In genomic region chr11:105164226-105164625, GRCh38 we compare ENCODE assay signal across 23 cellular contexts. TPM values are rescaled to one million over a fixed set of nuclear protein-coding genes. Genes with fewer than 3 reads are reported as not detected.
DNase-seq lines count a peak whose midpoint lies in the region; ATAC-seq, FAIRE-seq and TF ChIP-seq lines count a peak whose summit lies in the region.
"Had no signal": no experiment of that assay in that cellular context is flagged by ENCODE, and none has a peak within 500 bp of the region (broad histone marks: within the 10 kb centered on the region; RNA-seq: fewer than 3 reads in every experiment).

No MANE protein-coding gene starts in this region.

- no peak overlapping the region for H3K4me3 Mint-ChIP-seq in activated T-helper 17 cell treated with anti-CD3 and anti-CD28 coated beads, Interleukin-2, amount 50 U/mL, for 72 hours
- no peak overlapping the region for H3K4me3 Mint-ChIP-seq in stimulated activated effector memory CD8-positive, alpha-beta T cell treated with anti-CD3 and anti-CD28 coated beads, Interleukin-12 subunit alpha, Interleukin-12 subunit beta, amount 100 ng/mL, for 72 hours
- H3K4me3 Mint-ChIP-seq in activated naive CD8-positive, alpha-beta T cell treated with anti-CD3 and anti-CD28 coated beads, Interleukin-2, amount 50 U/mL, for 24 hours: no peak overlapping the region
- no peak overlapping the region for H3K4me3 Mint-ChIP-seq in nephron progenitor cell
- H3K4me3 Mint-ChIP-seq: CD4-positive, alpha-beta memory T cell had no signal

- H3K4me1 Mint-ChIP-seq in activated T-helper 17 cell treated with anti-CD3 and anti-CD28 coated beads, Interleukin-2, amount 50 U/mL, for 72 hours: no peaks in the 10 kb centered on the region
- H3K4me1 Mint-ChIP-seq in stimulated activated effector memory CD8-positive, alpha-beta T cell treated with anti-CD3 and anti-CD28 coated beads, Interleukin-12 subunit alpha, Interleukin-12 subunit beta, amount 100 ng/mL, for 72 hours: no peaks in the 10 kb centered on the region
- no peaks in the 10 kb centered on the region for H3K4me1 Mint-ChIP-seq in activated naive CD8-positive, alpha-beta T cell treated with anti-CD3 and anti-CD28 coated beads, Interleukin-2, amount 50 U/mL, for 24 hours
- H3K4me1 Mint-ChIP-seq in nephron progenitor cell: no peaks in the 10 kb centered on the region

- no peak overlapping the region for H3K4me2 ChIP-seq in A549

- TF ChIP-seq RAD21 in A549 (conservative IDR thresholded peaks at IDR 0.05 in 1 of 2, IDR thresholded peaks at IDR 0.05 in 1 of 2): no peak

- 78% methylated on average over 3 of the region's 3 CpGs for WGBS in A549 (ENCODE audit: missing lambda C conversion rate)

- H3K9me3 ChIP-seq in A549: no peaks in the 10 kb centered on the region

- H3K4me1 ChIP-seq in A549: no peaks in the 10 kb centered on the region

- H3K27me3 Mint-ChIP-seq in activated T-helper 17 cell treated with anti-CD3 and anti-CD28 coated beads, Interleukin-2, amount 50 U/mL, for 72 hours: no peaks in the 10 kb centered on the region
- H3K27me3 Mint-ChIP-seq in activated naive CD8-positive, alpha-beta T cell treated with anti-CD3 and anti-CD28 coated beads, Interleukin-2, amount 50 U/mL, for 24 hours: no peaks in the 10 kb centered on the region
- H3K27me3 Mint-ChIP-seq in nephron progenitor cell (ENCODE audit: low read depth, poor library complexity): peaks cover 3% of the 10 kb centered on the region
- H3K27me3 Mint-ChIP-seq: CD4-positive, alpha-beta memory T cell had no signal

- H3K4me3 ChIP-seq in A549: no peak overlapping the region
- H3K4me3 ChIP-seq in fibroblast of mammary gland (ENCODE audit: control insufficient read depth, low read depth, low read length): no peak overlapping the region
- H3K4me3 ChIP-seq: GM12878, GM23248 had no signal

- no peak overlapping the region for H3K27ac ChIP-seq in A549
- H3K27ac ChIP-seq: GM23248 had no signal

- no peak for TF ChIP-seq EP300 in A549 (IDR thresholded peaks at IDR 0.05)

- H3K36me3 Mint-ChIP-seq in activated T-helper 17 cell treated with anti-CD3 and anti-CD28 coated beads, Interleukin-2, amount 50 U/mL, for 72 hours (ENCODE audit: low read depth): no peaks in the 10 kb centered on the region
- no peaks in the 10 kb centered on the region for H3K36me3 Mint-ChIP-seq in stimulated activated effector memory CD8-positive, alpha-beta T cell treated with anti-CD3 and anti-CD28 coated beads, Interleukin-12 subunit alpha, Interleukin-12 subunit beta, amount 100 ng/mL, for 72 hours
- no peaks in the 10 kb centered on the region for H3K36me3 Mint-ChIP-seq in activated naive CD8-positive, alpha-beta T cell treated with anti-CD3 and anti-CD28 coated beads, Interleukin-2, amount 50 U/mL, for 24 hours (ENCODE audit: low read depth)
- no peaks in the 10 kb centered on the region for H3K36me3 Mint-ChIP-seq in nephron progenitor cell (ENCODE audit: low read depth)
- H3K36me3 Mint-ChIP-seq: CD4-positive, alpha-beta memory T cell had no signal

- TF ChIP-seq POLR2A in A549 (IDR thresholded peaks at IDR 0.05; ENCODE audit: low read length): no peak

- no peak overlapping the region for H3K27ac Mint-ChIP-seq in activated T-helper 17 cell treated with anti-CD3 and anti-CD28 coated beads, Interleukin-2, amount 50 U/mL, for 72 hours
- no peak overlapping the region for H3K27ac Mint-ChIP-seq in stimulated activated effector memory CD8-positive, alpha-beta T cell treated with anti-CD3 and anti-CD28 coated beads, Interleukin-12 subunit alpha, Interleukin-12 subunit beta, amount 100 ng/mL, for 72 hours
- H3K27ac Mint-ChIP-seq in activated naive CD8-positive, alpha-beta T cell treated with anti-CD3 and anti-CD28 coated beads, Interleukin-2, amount 50 U/mL, for 24 hours: no peak overlapping the region
- no peak overlapping the region for H3K27ac Mint-ChIP-seq in nephron progenitor cell
- H3K27ac Mint-ChIP-seq: CD4-positive, alpha-beta memory T cell had no signal

- H3K9me3 Mint-ChIP-seq in activated T-helper 17 cell treated with anti-CD3 and anti-CD28 coated beads, Interleukin-2, amount 50 U/mL, for 72 hours: no peaks in the 10 kb centered on the region
- H3K9me3 Mint-ChIP-seq in stimulated activated effector memory CD8-positive, alpha-beta T cell treated with anti-CD3 and anti-CD28 coated beads, Interleukin-12 subunit alpha, Interleukin-12 subunit beta, amount 100 ng/mL, for 72 hours: no peaks in the 10 kb centered on the region
- H3K9me3 Mint-ChIP-seq in activated naive CD8-positive, alpha-beta T cell treated with anti-CD3 and anti-CD28 coated beads, Interleukin-2, amount 50 U/mL, for 24 hours: no peaks in the 10 kb centered on the region
- no peaks in the 10 kb centered on the region for H3K9me3 Mint-ChIP-seq in nephron progenitor cell

- ATAC-seq in A549: no peak
- peak; percentile 34 for ATAC-seq in activated T-helper 17 cell treated with anti-CD3 and anti-CD28 coated beads, Interleukin-2, amount 50 U/mL, for 72 hours (replicated peaks)
- peak; percentile 57 for ATAC-seq in stimulated activated effector memory CD8-positive, alpha-beta T cell treated with anti-CD3 and anti-CD28 coated beads, Interleukin-12 subunit alpha, Interleukin-12 subunit beta, amount 100 ng/mL, for 72 hours
- ATAC-seq in activated naive CD8-positive, alpha-beta T cell treated with anti-CD3 and anti-CD28 coated beads, Interleukin-2, amount 50 U/mL, for 24 hours: no peak
- ATAC-seq: GM12878 had no signal

- POLR2A ChIA-PET in A549 (lab: Yijun Ruan, JAX): no interaction called here

- TF ChIP-seq CTCF in A549 (IDR thresholded peaks at IDR 0.05): no peak
- no peak for TF ChIP-seq CTCF in fibroblast of mammary gland (conservative IDR thresholded peaks at IDR 0.05; ENCODE audit: control insufficient read depth, insufficient read depth, low read depth, low read length)
- TF ChIP-seq CTCF in nephron progenitor cell (IDR thresholded peaks at IDR 0.05): no peak

- no peak for FAIRE-seq in A549 (lab: Jason Lieb, UNC)
- FAIRE-seq: GM12878, GM19239, H1 had no signal

- DNase-seq in A549 (ENCODE audit: low read depth in 1 of 2, low spot score in 1 of 2) (no peak), fibroblast of mammary gland (ENCODE audit: low read depth) (peak; percentile 2), NCI-H128 (lab: John Stamatoyannopoulos, UW; ENCODE audit: unreplicated experiment) (no peak), nephron progenitor cell (no peak)
- DNase-seq in stimulated activated effector memory CD8-positive, alpha-beta T cell treated with anti-CD3 and anti-CD28 coated beads, Interleukin-12 subunit alpha, Interleukin-12 subunit beta, amount 100 ng/mL, for 72 hours (ENCODE audit: low spot score in 2 of 2): no peak
- no peak for DNase-seq in activated naive CD8-positive, alpha-beta T cell treated with anti-CD3 and anti-CD28 coated beads, Interleukin-2, amount 50 U/mL, for 24 hours
- DNase-seq: 8988T; C1 segment of cervical spinal cord; Calu3; CD4-positive, alpha-beta memory T cell; COR-L47; DMS79; EL; GDM1; GM23248; H7; HCEC 1CT had no signal

- CTCF ChIA-PET in A549 (lab: Yijun Ruan, JAX): no interaction called here

TF ChIP-seq in A549, 52 proteins besides CTCF, POLR2A, EP300 and RAD21:
- TF ChIP-seq ZFP36 (IDR thresholded peaks at IDR 0.05; ENCODE audit: borderline replicate concordance, partially characterized antibody): no peak
- TF ChIP-seq FOSL2 (IDR thresholded peaks at IDR 0.05): no peak
- TF ChIP-seq FOSL2 (CRISPR knock-in tag; IDR thresholded peaks at IDR 0.05): 0 out of 2 replicates have a peak, but pooled peaks have one; percentile 3

RNA-seq across cellular contexts. Expression of gene CARD18, which starts 24.7 kb away (rescaled TPM):
- not detected in 2 replicates for polyA plus RNA-seq in A549 (2011; rRNA removed)
- not detected in 2 replicates for polyA plus RNA-seq in A549 (2012; cell fraction: cytosol; rRNA removed)
- not detected in 2 replicates for polyA plus RNA-seq in A549 (2012; cell fraction: nucleus; rRNA removed)
- not detected in 3 replicates for polyA plus RNA-seq in A549 (2017; fragmentation: RNase III; extraction: RNeasy Plus Mini Kit Qiagen cat#74134 plus additional on column Dnase treatment)
- not detected in 2 replicates for polyA minus RNA-seq in A549 (2011; rRNA and poly(A)+ RNA removed)
- not detected for total RNA-seq in activated T-helper 17 cell treated with anti-CD3 and anti-CD28 coated beads, Interleukin-2, amount 50 U/mL, for 72 hours
- total RNA-seq: A673; Calu3; CD4-positive, alpha-beta memory T cell; GM12878; GM23248; H1; H7 had no signal
- polyA plus RNA-seq: BJ; CD4-positive, alpha-beta memory T cell; GM12878; GM23248; H1 had no signal

Comparison
In these comparisons a context has a peak if more than half of its experiments do, and no peak if none do; other contexts are left out.
1. ATAC-seq: peak in activated T-helper 17 cell treated with anti-CD3 and anti-CD28 coated beads, Interleukin-2, amount 50 U/mL, for 72 hours (single experiment) and stimulated activated effector memory CD8-positive, alpha-beta T cell treated with anti-CD3 and anti-CD28 coated beads, Interleukin-12 subunit alpha, Interleukin-12 subunit beta, amount 100 ng/mL, for 72 hours (single experiment); none in A549 (0 of 2) and activated naive CD8-positive, alpha-beta T cell treated with anti-CD3 and anti-CD28 coated beads, Interleukin-2, amount 50 U/mL, for 24 hours (single experiment).